10 cellular contexts compared by ENCODE assay signal in genomic region chr7:44867073-44867990, GRCh38. TPM values are rescaled to one million over a fixed set of nuclear protein-coding genes. Genes with fewer than 3 reads are reported as not detected.
DNase-seq lines count a peak whose midpoint lies in the region; ATAC-seq, FAIRE-seq and TF ChIP-seq lines count a peak whose summit lies in the region.
"Had no signal": no experiment of that assay in that cellular context is flagged by ENCODE, and none has a peak within 500 bp of the region (broad histone marks: within the 10 kb centered on the region; RNA-seq: fewer than 3 reads in every experiment).

No MANE protein-coding gene starts in this region.

- H3K27me3 Mint-ChIP-seq in glutamatergic neuron (ENCODE audit: unreplicated experiment) (no peaks in the 10 kb centered on the region), CD14-positive monocyte (ENCODE audit: low read depth in 3 of 3) (peaks cover 0 to 4% (median 3%) of the 10 kb centered on the region in 3 donors)

- no peak overlapping the region for H3K4me3 ChIP-seq in HepG2 (replicated peaks in 1 of 3; ENCODE audit: insufficient read depth in 1 of 3, low read depth in 2 of 3, low read length in 3 of 3)

- H3K4me2 ChIP-seq in HepG2 (ENCODE audit: low read depth, low read length): no peak overlapping the region

- H3K9me3 ChIP-seq in HepG2 (ENCODE audit: low read length): no peaks in the 10 kb centered on the region

- ATAC-seq in HepG2: no peak
- ATAC-seq in GM19397 (IDR thresholded peaks at IDR 0.05; ENCODE audit: unreplicated experiment): no peak

- TF ChIP-seq RAD21 in HepG2 (CRISPR knock-in tag; IDR thresholded peaks at IDR 0.05): no peak

- FAIRE-seq in HTR-8/SVneo (lab: Jason Lieb, UNC) (no peak), HepG2 (lab: Jason Lieb, UNC) (no peak), GM19239 (lab: Jason Lieb, UNC) (no peak)

- H3K27ac Mint-ChIP-seq in glutamatergic neuron (ENCODE audit: unreplicated experiment) (no peak overlapping the region), CD14-positive monocyte (no peak overlapping the region)
- H3K27ac Mint-ChIP-seq: dendritic cell treated with granulocyte-macrophage colony-stimulating factor and Interleukin-4, amounts not matched to agents 40 ng/mL and 50 ng/mL, for 4 days had no signal

- POLR2A ChIA-PET in HepG2 (lab: Yijun Ruan, JAX): interaction anchor here (0.7 to 1.2 kb wide), 2 partner anchors 18 to 20 kb away, joined by 3 to 4 read pairs; partner anchors contain the start of genes H2AZ2 and PURB

- CTCF ChIA-PET in HepG2 (lab: Yijun Ruan, JAX; ENCODE audit: low intra/inter-chr PET ratio, low total read pairs): no interaction called here

- TF ChIP-seq POLR2A in HepG2 (IDR thresholded peaks at IDR 0.05; ENCODE audit: insufficient read depth in 1 of 2, low read depth in 2 of 2, low read length in 2 of 2): no peak

- no peak overlapping the region for H2AFZ ChIP-seq in HepG2 (ENCODE audit: low read length)

- H3K9me3 Mint-ChIP-seq in glutamatergic neuron (ENCODE audit: unreplicated experiment) (peaks cover 3% of the 10 kb centered on the region), CD14-positive monocyte (peaks cover 5 to 16% (median 9%) of the 10 kb centered on the region in 7 donors)
- H3K9me3 Mint-ChIP-seq: dendritic cell treated with granulocyte-macrophage colony-stimulating factor and Interleukin-4, amounts not matched to agents 40 ng/mL and 50 ng/mL, for 4 days had no signal

- in situ Hi-C loops in HepG2 (cut with HindIII; ENCODE audit: extremely low pct_ligation_motif_present, low pct_unique_long_range_greater_than_20kb): no loop called here

- no peaks in the 10 kb centered on the region for H3K4me1 Mint-ChIP-seq in glutamatergic neuron (ENCODE audit: low read depth, unreplicated experiment)
- no peaks in the 10 kb centered on the region for H3K4me1 Mint-ChIP-seq in CD14-positive monocyte

- TF ChIP-seq CTCF in HepG2 (CRISPR knock-in tag; IDR thresholded peaks at IDR 0.05): no peak
- no peak for TF ChIP-seq CTCF in glutamatergic neuron (IDR thresholded peaks at IDR 0.05; ENCODE audit: partially characterized antibody, unreplicated experiment)
- TF ChIP-seq CTCF in CD14-positive monocyte (IDR thresholded peaks at IDR 0.05): no peak

- H3K4me3 Mint-ChIP-seq in glutamatergic neuron (ENCODE audit: unreplicated experiment) (no peak overlapping the region), CD14-positive monocyte (no peak overlapping the region)
- H3K4me3 Mint-ChIP-seq: dendritic cell treated with granulocyte-macrophage colony-stimulating factor and Interleukin-4, amounts not matched to agents 40 ng/mL and 50 ng/mL, for 4 days had no signal

- H3K36me3 ChIP-seq in HepG2 (replicated peaks in 1 of 2; ENCODE audit: control insufficient read depth in 1 of 2, insufficient read depth in 2 of 2, low read length in 2 of 2): no peaks in the 10 kb centered on the region

- WGBS in HepG2 (ENCODE audit: low lambda C conversion rate): 20% methylated on average over 4 of the region's 4 CpGs

- H4K20me1 ChIP-seq in HepG2 (ENCODE audit: insufficient read depth, low read length): no peaks in the 10 kb centered on the region

- peak; percentile 91 for DNase-seq in AG20443 (ENCODE audit: low spot score)
- peak; percentile 75 for DNase-seq in HTR-8/SVneo (ENCODE audit: insufficient read length, low spot score)
- DNase-seq in astrocyte of the hippocampus (ENCODE audit: low read depth, low spot score): peak; percentile 86
- DNase-seq in HepG2 (ENCODE audit: low spot score): peak; percentile 32
- no peak for DNase-seq in glutamatergic neuron
- no peak for DNase-seq in GM19239 (ENCODE audit: insufficient read length, low spot score)
- no peak for DNase-seq in CD14-positive monocyte (ENCODE audit: low spot score)
- DNase-seq: NCI-H524 treated with DMSO at 0.1 percent for 48 hours had no signal

- TF ChIP-seq EP300 in HepG2 (IDR thresholded peaks at IDR 0.05; ENCODE audit: low read depth in 2 of 2, low read length in 2 of 2): no peak
- no peak for TF ChIP-seq EP300 in HepG2 (CRISPR knock-in tag; IDR thresholded peaks at IDR 0.05; ENCODE audit: borderline replicate concordance)

- intact Hi-C loops in HepG2 (cut with micrococcal nuclease; ENCODE audit: unreplicated experiment): no loop called here
- intact Hi-C loops in CD14-positive monocyte (cut with micrococcal nuclease): no loop called here

- no peak overlapping the region for H3K27ac ChIP-seq in HepG2 (ENCODE audit: extremely low read length, insufficient read depth, low read length)

- BruUV-seq in HepG2 (replicated peaks; lab: Mats Ljungman, UMichigan): no TSS peak

- no peaks in the 10 kb centered on the region for H3K4me1 ChIP-seq in HepG2 (ENCODE audit: insufficient read depth, low read length)

- no peak overlapping the region for H3K9ac ChIP-seq in HepG2 (ENCODE audit: insufficient read depth, low read depth, low read length)

- H3K36me3 Mint-ChIP-seq in glutamatergic neuron (ENCODE audit: unreplicated experiment) (peaks cover 9% of the 10 kb centered on the region), CD14-positive monocyte (no peaks in the 10 kb centered on the region)

- H3K27me3 ChIP-seq in HepG2 (ENCODE audit: control insufficient read depth in 1 of 2, insufficient read depth in 2 of 2, low read length in 2 of 2): no peaks in the 10 kb centered on the region

- H3K79me2 ChIP-seq in HepG2 (ENCODE audit: insufficient read depth, low read length): no peaks in the 10 kb centered on the region

TF ChIP-seq in HepG2, 621 proteins besides CTCF, POLR2A, EP300 and RAD21 (continues in another document):
- TF ChIP-seq SRY (CRISPR knock-in tag; IDR thresholded peaks at IDR 0.05): no peak
- TF ChIP-seq AKAP8 (CRISPR knock-in tag; IDR thresholded peaks at IDR 0.05): no peak
- no peak for TF ChIP-seq ZNF768 (CRISPR knock-in tag; IDR thresholded peaks at IDR 0.05)
- TF ChIP-seq FOSL2 (CRISPR knock-in tag; IDR thresholded peaks at IDR 0.05): peak; percentile 73
- no peak for TF ChIP-seq ZKSCAN1 (IDR thresholded peaks at IDR 0.05; ENCODE audit: low read length)
- no peak for TF ChIP-seq PLSCR1 (CRISPR knock-in tag; IDR thresholded peaks at IDR 0.05; ENCODE audit: borderline replicate concordance)

RNA-seq across cellular contexts. Expression of gene PURB, which starts 18.0 kb away (rescaled TPM):
- total RNA-seq in HepG2 (2016; rRNA removed; fragmentation: Illumina TruSeq; extraction: Trizol) (4.3 and 10.1 TPM in 2 replicates), glutamatergic neuron (ENCODE audit: unreplicated experiment) (11.4 TPM)
- 0.61 and 0.71 TPM in 2 replicates for total RNA-seq in HepG2 (2016; cell fraction: cytosol; rRNA removed; fragmentation: Illumina TruSeq; extraction: Trizol; ENCODE audit: low read depth)
- 4.3 and 10.1 TPM in 2 replicates for total RNA-seq in HepG2 (2016; cell fraction: insoluble cytoplasmic fraction; rRNA removed; fragmentation: Illumina TruSeq; extraction: Trizol)
- total RNA-seq in HepG2 (2016; cell fraction: membrane; rRNA removed; fragmentation: Illumina TruSeq; extraction: Trizol): 4.2 and 4.9 TPM in 2 replicates
- 9.4 and 9.7 TPM in 2 replicates for total RNA-seq in HepG2 (2016; cell fraction: nucleus; rRNA removed; fragmentation: Illumina TruSeq; extraction: Trizol)
- polyA plus RNA-seq in HepG2 (2011; rRNA removed) (2.3 and 2.7 TPM in 2 replicates), CD14-positive monocyte (1 to 10 TPM; 3.0 TPM)
- polyA plus RNA-seq in HepG2 (2011; cell fraction: cytosol; rRNA removed): 1.0 and 1.7 TPM in 2 replicates
- polyA plus RNA-seq in HepG2 (2011; cell fraction: nucleus; rRNA removed): 2.3 and 3.8 TPM in 2 replicates
- polyA plus RNA-seq in HepG2 (2012): 6.1 and 7.3 TPM in 2 replicates
- polyA plus RNA-seq in HepG2 (2016; cell fraction: cytosol; fragmentation: Illumina TruSeq; extraction: Trizol; ENCODE audit: low read depth): 0.64 and 0.70 TPM in 2 replicates
- 9.2 and 9.5 TPM in 2 replicates for polyA plus RNA-seq in HepG2 (2016; cell fraction: insoluble cytoplasmic fraction; fragmentation: Illumina TruSeq; extraction: Trizol; ENCODE audit: low read depth)
- 2.2 and 2.3 TPM in 2 replicates for polyA plus RNA-seq in HepG2 (2016; cell fraction: membrane; fragmentation: Illumina TruSeq; extraction: Trizol; ENCODE audit: low read depth)
- 14.1 and 14.9 TPM in 2 replicates for polyA plus RNA-seq in HepG2 (2016; cell fraction: nucleus; fragmentation: Illumina TruSeq; extraction: Trizol; ENCODE audit: insufficient read depth, low read depth)
- polyA minus RNA-seq in HepG2 (2011; rRNA and poly(A)+ RNA removed; ENCODE audit: low replicate concordance): 1.9 and 4.8 TPM in 2 replicates
- 4.7 and 5.6 TPM in 2 replicates for polyA minus RNA-seq in HepG2 (2011; cell fraction: cytosol; rRNA and poly(A)+ RNA removed)
- polyA minus RNA-seq in HepG2 (2011; cell fraction: nucleus; rRNA and poly(A)+ RNA removed): 9.7 and 10.8 TPM in 2 replicates

RNA-seq across cellular contexts. Expression of gene H2AZ2, which starts 19.4 kb away (rescaled TPM):
- total RNA-seq in HepG2 (2016; rRNA removed; fragmentation: Illumina TruSeq; extraction: Trizol) (223 and 272 TPM in 2 replicates), glutamatergic neuron (ENCODE audit: unreplicated experiment) (180 TPM)
- total RNA-seq in HepG2 (2016; cell fraction: cytosol; rRNA removed; fragmentation: Illumina TruSeq; extraction: Trizol; ENCODE audit: low read depth): 109 and 136 TPM in 2 replicates
- total RNA-seq in HepG2 (2016; cell fraction: insoluble cytoplasmic fraction; rRNA removed; fragmentation: Illumina TruSeq; extraction: Trizol): 225 and 261 TPM in 2 replicates
- 214 and 217 TPM in 2 replicates for total RNA-seq in HepG2 (2016; cell fraction: membrane; rRNA removed; fragmentation: Illumina TruSeq; extraction: Trizol)
- total RNA-seq in HepG2 (2016; cell fraction: nucleus; rRNA removed; fragmentation: Illumina TruSeq; extraction: Trizol): 118 and 122 TPM in 2 replicates
- polyA plus RNA-seq in HepG2 (2011; rRNA removed) (93.2 and 121 TPM in 2 replicates), CD14-positive monocyte (100 to 1,000 TPM; 181 to 186 TPM)
- polyA plus RNA-seq in HepG2 (2011; cell fraction: cytosol; rRNA removed): 110 and 123 TPM in 2 replicates
- 34.1 and 41.1 TPM in 2 replicates for polyA plus RNA-seq in HepG2 (2011; cell fraction: nucleus; rRNA removed)
- polyA plus RNA-seq in HepG2 (2012): 101 and 124 TPM in 2 replicates
- 169 and 220 TPM in 2 replicates for polyA plus RNA-seq in HepG2 (2016; cell fraction: cytosol; fragmentation: Illumina TruSeq; extraction: Trizol; ENCODE audit: low read depth)
- 277 and 298 TPM in 2 replicates for polyA plus RNA-seq in HepG2 (2016; cell fraction: insoluble cytoplasmic fraction; fragmentation: Illumina TruSeq; extraction: Trizol; ENCODE audit: low read depth)
- 226 and 259 TPM in 2 replicates for polyA plus RNA-seq in HepG2 (2016; cell fraction: membrane; fragmentation: Illumina TruSeq; extraction: Trizol; ENCODE audit: low read depth)
- polyA plus RNA-seq in HepG2 (2016; cell fraction: nucleus; fragmentation: Illumina TruSeq; extraction: Trizol; ENCODE audit: insufficient read depth, low read depth): 188 and 191 TPM in 2 replicates
- polyA minus RNA-seq in HepG2 (2011; rRNA and poly(A)+ RNA removed; ENCODE audit: low replicate concordance): 67.1 and 192 TPM in 2 replicates
- 42.5 and 43.2 TPM in 2 replicates for polyA minus RNA-seq in HepG2 (2011; cell fraction: cytosol; rRNA and poly(A)+ RNA removed)
- polyA minus RNA-seq in HepG2 (2011; cell fraction: nucleus; rRNA and poly(A)+ RNA removed): 36.7 and 41.4 TPM in 2 replicates

Comparison
In these comparisons a context has a peak if more than half of its experiments do, and no peak if none do; other contexts are left out.
1. DNase-seq: peak in AG20443 (single experiment), HTR-8/SVneo (single experiment), astrocyte of the hippocampus (single experiment) and HepG2 (single experiment); none in glutamatergic neuron (single experiment), GM19239 (single experiment) and CD14-positive monocyte (single experiment).